19 cellular contexts compared by ENCODE assay signal in genomic region chr13:106246237-106246636, GRCh38.
"Had no signal": no experiment of that assay in that cellular context is flagged by ENCODE, and none has a peak within 500 bp of the region (broad histone marks: within the 10 kb centered on the region; RNA-seq: fewer than 3 reads in every experiment).

No MANE protein-coding gene starts in this region.

- ATAC-seq: activated CD4-positive, alpha-beta T cell treated with anti-CD3 and anti-CD28 coated beads for 36 hours; activated T-cell treated with anti-CD3 and anti-CD28 coated beads, Interleukin-2, amount 50 U/mL, for 4 hours; foreskin keratinocyte; left ventricle myocardium superior had no signal

- H3K27me3 ChIP-seq: brain microvascular endothelial cell, foreskin keratinocyte, hepatocyte, vagina had no signal

- H3K36me3 ChIP-seq: brain microvascular endothelial cell, thoracic aorta, vagina had no signal

- H3K79me2 ChIP-seq: hepatocyte had no signal

- H3K4me3 ChIP-seq: hepatocyte, thoracic aorta, vagina had no signal

- H3K4me1 ChIP-seq: foreskin keratinocyte, vagina had no signal

- H3K27ac ChIP-seq: brain microvascular endothelial cell, foreskin keratinocyte, hepatocyte, thoracic aorta, vagina had no signal

- DNase-seq: activated CD4-positive, alpha-beta T cell treated with anti-CD3 and anti-CD28 coated beads for 36 hours; activated CD4-positive, alpha-beta T cell treated with anti-CD3 and anti-CD28 coated beads, Interleukin-2, amount 50 U/mL, for 48 hours; activated CD8-positive, alpha-beta memory T cell treated with anti-CD3 and anti-CD28 coated beads, Interleukin-2, amount 50 U/mL, for 48 hours; activated naive CD4-positive, alpha-beta T cell; activated T-cell treated with anti-CD3 and anti-CD28 coated beads, Interleukin-2, amount 50 U/mL, for 4 hours; brain microvascular endothelial cell; caudate nucleus; effector CD4-positive, alpha-beta T cell; erythroblast; foreskin keratinocyte; left ventricle myocardium superior; mammary epithelial cell; nephron progenitor cell; stimulated activated CD4-positive, alpha-beta T cell treated with anti-CD3 and anti-CD28 coated beads, Interleukin-4, amount 100 ng/mL, for 24 hours; stimulated activated naive CD4-positive, alpha-beta T cell treated with Interleukin-2 at 50 U/mL for 16 hours; T-helper 9 cell had no signal

- H3K9me3 ChIP-seq: thoracic aorta, vagina had no signal

- H2AFZ ChIP-seq: hepatocyte had no signal

- H3K4me2 ChIP-seq: hepatocyte had no signal
